ENCODE assay signal across 1 cellular context in the genomic region with DNA sequence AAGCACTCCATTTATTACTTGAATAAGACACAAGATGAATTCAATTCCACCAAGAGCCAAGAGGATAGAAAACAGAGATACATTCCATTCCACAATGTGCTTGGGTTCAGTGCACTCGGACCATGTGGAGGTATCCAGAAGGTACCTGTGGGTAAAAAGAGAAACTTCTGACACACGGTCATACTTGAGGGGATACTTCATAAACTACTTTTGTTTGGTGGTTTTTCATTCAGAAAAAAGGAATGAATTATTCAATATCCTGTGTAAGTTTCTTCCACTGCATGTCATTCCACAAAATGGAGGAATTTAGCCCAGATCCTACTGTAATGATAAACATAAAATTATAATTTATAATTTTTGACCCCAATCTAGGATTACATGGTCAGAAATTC.
TF ChIP-seq lines count a peak whose summit lies in the region.

No MANE protein-coding gene starts in this region.

TF ChIP-seq in H1, 55 proteins besides CTCF, POLR2A, EP300 and RAD21:
- no peak for TF ChIP-seq RNF2 (IDR thresholded peaks at IDR 0.05; ENCODE audit: borderline replicate concordance, low read depth, low read length, missing control alignments, poor library complexity, severe bottlenecking)
- no peak for TF ChIP-seq JUN (IDR thresholded peaks at IDR 0.05; ENCODE audit: low read depth, low read length)
- TF ChIP-seq CTBP2 (IDR thresholded peaks at IDR 0.05; ENCODE audit: borderline replicate concordance, insufficient read depth, insufficient read length, low read length): no peak
